In genomic region chrX:31301941-31302340, GRCh38 we compare ENCODE assay signal across 26 cellular contexts.
"Had no signal": no experiment of that assay in that cellular context is flagged by ENCODE, and none has a peak within 500 bp of the region (broad histone marks: within the 10 kb centered on the region; RNA-seq: fewer than 3 reads in every experiment).

No MANE protein-coding gene starts in this region.

- H3K4me2 ChIP-seq: hepatocyte, neural progenitor cell had no signal

- H3K27ac ChIP-seq: heart right ventricle, hepatocyte, left ventricle myocardium inferior, neural progenitor cell, neutrophil, parathyroid adenoma, psoas muscle, skin epidermis, suprapubic skin, thoracic aorta, tibial artery, upper lobe of right lung had no signal

- ATAC-seq: heart right ventricle; naive thymus-derived CD8-positive, alpha-beta T cell; psoas muscle; sciatic nerve; stimulated activated naive B cell treated with anti-CD40 and anti-IgM and Interleukin-4, amounts not matched to agents 10 μg/mL and 1 μg/mL and 100 μg/mL, for 72 hours; upper lobe of right lung had no signal

- H3K36me3 ChIP-seq: heart right ventricle, left ventricle myocardium inferior, neural progenitor cell, neutrophil, suprapubic skin, thoracic aorta, tibial artery, upper lobe of right lung had no signal

- H3K9me3 Mint-ChIP-seq: stimulated activated naive CD8-positive, alpha-beta T cell treated with anti-CD3 and anti-CD28 coated beads, Interleukin-15, Interleukin-2, amounts not matched to agents 100 ng/mL and 50 ng/mL, for 24 hours had no signal

- FAIRE-seq: urothelium cell line had no signal

- DNase-seq: heart right ventricle; islet precursor cell; left ventricle myocardium inferior; naive thymus-derived CD8-positive, alpha-beta T cell; occipital lobe; psoas muscle; stimulated activated CD4-positive, alpha-beta T cell treated with anti-CD3 and anti-CD28 coated beads, Interleukin-12 subunit alpha, Interleukin-12 subunit beta, amount 100 ng/mL, for 4 hours; stimulated activated CD4-positive, alpha-beta T cell treated with anti-CD3 and anti-CD28 coated beads, Interleukin-15, amount 100 ng/mL, for 24 hours; stimulated activated CD4-positive, alpha-beta T cell treated with anti-CD3 and anti-CD28 coated beads, Interleukin-2, amount 100 ng/mL, for 24 hours; stimulated activated CD4-positive, alpha-beta T cell treated with anti-CD3 and anti-CD28 coated beads, Interleukin-4, amount 100 ng/mL, for 1 hour; stimulated activated naive B cell treated with anti-CD40 and anti-IgM and Interleukin-4, amounts not matched to agents 10 μg/mL and 1 μg/mL and 100 μg/mL, for 72 hours; tibial artery; trophoblast cell; upper lobe of right lung had no signal

- H3K9ac ChIP-seq: neural progenitor cell, parathyroid adenoma had no signal

- H3K36me3 Mint-ChIP-seq: naive thymus-derived CD8-positive, alpha-beta T cell; stimulated activated naive B cell treated with anti-CD40 and anti-IgM and Interleukin-4, amounts not matched to agents 10 μg/mL and 1 μg/mL and 100 μg/mL, for 72 hours had no signal

- H3K27me3 ChIP-seq: heart right ventricle, hepatocyte, neural progenitor cell, neutrophil, suprapubic skin, tibial artery, upper lobe of right lung had no signal

- H3K4me3 Mint-ChIP-seq: naive thymus-derived CD8-positive, alpha-beta T cell; nephron; neural progenitor cell; stimulated activated naive B cell treated with anti-CD40 and anti-IgM and Interleukin-4, amounts not matched to agents 10 μg/mL and 1 μg/mL and 100 μg/mL, for 72 hours; stimulated activated naive CD8-positive, alpha-beta T cell treated with anti-CD3 and anti-CD28 coated beads, Interleukin-15, Interleukin-2, amounts not matched to agents 100 ng/mL and 50 ng/mL, for 24 hours had no signal

- H3K27ac Mint-ChIP-seq: naive thymus-derived CD8-positive, alpha-beta T cell; nephron; neural progenitor cell; stimulated activated naive B cell treated with anti-CD40 and anti-IgM and Interleukin-4, amounts not matched to agents 10 μg/mL and 1 μg/mL and 100 μg/mL, for 72 hours; stimulated activated naive CD8-positive, alpha-beta T cell treated with anti-CD3 and anti-CD28 coated beads, Interleukin-15, Interleukin-2, amounts not matched to agents 100 ng/mL and 50 ng/mL, for 24 hours had no signal

- H2AFZ ChIP-seq: hepatocyte, neural progenitor cell, parathyroid adenoma had no signal

- H3K4me1 ChIP-seq: heart right ventricle, left ventricle myocardium inferior, neural progenitor cell, parathyroid adenoma, psoas muscle, suprapubic skin, tibial artery, upper lobe of right lung had no signal

- H3K9me3 ChIP-seq: heart right ventricle, left ventricle myocardium inferior, neutrophil, psoas muscle, suprapubic skin, thoracic aorta, tibial artery, upper lobe of right lung had no signal

- H3K4me3 ChIP-seq: heart right ventricle, hepatocyte, left ventricle myocardium inferior, lung, neural progenitor cell, psoas muscle, skin epidermis, suprapubic skin, thoracic aorta, tibial artery, upper lobe of right lung had no signal

- H3K4me1 Mint-ChIP-seq: naive thymus-derived CD8-positive, alpha-beta T cell; nephron; stimulated activated naive B cell treated with anti-CD40 and anti-IgM and Interleukin-4, amounts not matched to agents 10 μg/mL and 1 μg/mL and 100 μg/mL, for 72 hours had no signal

- H3K79me2 ChIP-seq: hepatocyte, parathyroid adenoma had no signal
